11 cellular contexts compared by ENCODE assay signal in the genomic region with DNA sequence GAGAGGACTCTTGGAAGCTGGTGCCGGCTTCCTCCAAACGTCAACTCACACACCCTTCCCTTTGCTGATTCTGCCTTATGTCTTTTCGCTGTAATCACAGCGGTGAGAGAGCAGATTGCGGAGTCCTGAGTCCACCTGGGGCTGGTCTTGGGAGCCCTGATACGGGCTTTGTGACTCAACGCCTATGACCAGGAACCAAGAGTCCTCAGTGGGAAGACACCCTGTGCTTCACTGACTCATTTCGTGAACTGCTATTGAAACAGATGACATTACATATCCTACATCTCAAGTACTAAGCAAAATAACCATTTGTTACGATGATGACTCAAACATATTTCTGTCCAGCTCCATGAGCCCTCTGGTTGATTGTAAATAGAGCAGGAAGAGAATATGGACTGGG.
DNase-seq lines count a peak whose midpoint lies in the region; ATAC-seq and TF ChIP-seq lines count a peak whose summit lies in the region.
"Had no signal": no experiment of that assay in that cellular context is flagged by ENCODE, and none has a peak within 500 bp of the region (broad histone marks: within the 10 kb centered on the region; RNA-seq: fewer than 3 reads in every experiment).

No MANE protein-coding gene starts in this region.

- POLR2A ChIA-PET in PC-3 (lab: Charles Lee; ENCODE audit: unreplicated experiment), result interaction anchor here (0.7 kb wide), 1 partner anchor 21 kb away, joined by 5 read pairs; no protein-coding TSS in a partner anchor

- peaks cover 11% of the 10 kb centered on the region for H3K4me1 ChIP-seq in PC-3 (ENCODE audit: insufficient read depth, low read length)

- H3K36me3 Mint-ChIP-seq in activated naive CD4-positive, alpha-beta T cell treated with anti-CD3 and anti-CD28 coated beads, Interleukin-2, amount 50 U/mL, for 72 hours, result peaks cover 0 to 5% of the 10 kb centered on the region in 2 donors
- no peaks in the 10 kb centered on the region for H3K36me3 Mint-ChIP-seq in stimulated activated effector memory CD8-positive, alpha-beta T cell treated with anti-CD3 and anti-CD28 coated beads, Interleukin-12 subunit alpha, Interleukin-12 subunit beta, amount 100 ng/mL, for 72 hours
- peaks cover 2% of the 10 kb centered on the region for H3K36me3 Mint-ChIP-seq in Calu3 (ENCODE audit: insufficient read depth, unreplicated experiment)

- no peak for DNase-seq in activated naive CD4-positive, alpha-beta T cell treated with anti-CD3 and anti-CD28 coated beads, Interleukin-2, amount 50 U/mL, for 72 hours (ENCODE audit: low spot score in 2 of 2)
- DNase-seq in activated naive CD4-positive, alpha-beta T cell (lab: John Stamatoyannopoulos, UW), result no peak
- DNase-seq in PC-3 (peak; percentile 75), Calu3 (no peak), NK-92 (lab: John Stamatoyannopoulos, UW; ENCODE audit: unreplicated experiment) (no peak), dorsolateral prefrontal cortex (no peak)
- no peak for DNase-seq in stimulated activated effector memory CD8-positive, alpha-beta T cell treated with anti-CD3 and anti-CD28 coated beads, Interleukin-12 subunit alpha, Interleukin-12 subunit beta, amount 100 ng/mL, for 72 hours (ENCODE audit: low spot score in 2 of 2)
- DNase-seq: activated CD4-positive, alpha-beta T cell treated with anti-CD3 and anti-CD28 coated beads for 4 hours; naive thymus-derived CD8-positive, alpha-beta T cell had no signal

- intact Hi-C loops in PC-3 (cut with micrococcal nuclease), result no loop called here
- intact Hi-C loops in Calu3 (cut with micrococcal nuclease; ENCODE audit: unreplicated experiment), result no loop called here
- intact Hi-C loops in dorsolateral prefrontal cortex (cut with DNase I), result no loop called here

- H3K27me3 ChIP-seq in PC-3 (ENCODE audit: low read length) (no peaks in the 10 kb centered on the region), dorsolateral prefrontal cortex (no peaks in the 10 kb centered on the region)

- H3K4me3 ChIP-seq in PC-3 (ENCODE audit: low read length) (no peak overlapping the region), dorsolateral prefrontal cortex (no peak overlapping the region)

- H3K36me3 ChIP-seq in PC-3 (ENCODE audit: low read depth, low read length), result no peaks in the 10 kb centered on the region

- H3F3A ChIP-seq in PC-3 (ENCODE audit: low read length, unreplicated experiment), result no peaks in the 10 kb centered on the region

- H3K4me3 Mint-ChIP-seq in stimulated activated effector memory CD8-positive, alpha-beta T cell treated with anti-CD3 and anti-CD28 coated beads, Interleukin-12 subunit alpha, Interleukin-12 subunit beta, amount 100 ng/mL, for 72 hours, result no peak overlapping the region
- no peak overlapping the region for H3K4me3 Mint-ChIP-seq in Calu3 (ENCODE audit: low read depth, unreplicated experiment)
- H3K4me3 Mint-ChIP-seq: activated naive CD4-positive, alpha-beta T cell treated with anti-CD3 and anti-CD28 coated beads, Interleukin-2, amount 50 U/mL, for 24 hours had no signal

- peak overlapping the region; percentile 54 for H3K4me2 ChIP-seq in PC-3 (ENCODE audit: low read length)

- H3K27ac ChIP-seq in PC-3 (ENCODE audit: low read length) (peak overlapping the region; percentile 70), dorsolateral prefrontal cortex (no peak overlapping the region)

- peak overlapping the region in 1 of 2 donors; percentile 9 for H3K27ac Mint-ChIP-seq in activated naive CD4-positive, alpha-beta T cell treated with anti-CD3 and anti-CD28 coated beads, Interleukin-2, amount 50 U/mL, for 72 hours
- H3K27ac Mint-ChIP-seq in stimulated activated effector memory CD8-positive, alpha-beta T cell treated with anti-CD3 and anti-CD28 coated beads, Interleukin-12 subunit alpha, Interleukin-12 subunit beta, amount 100 ng/mL, for 72 hours, result peak overlapping the region; percentile 60
- no peak overlapping the region for H3K27ac Mint-ChIP-seq in Calu3 (ENCODE audit: unreplicated experiment)
- H3K27ac Mint-ChIP-seq: activated naive CD4-positive, alpha-beta T cell treated with anti-CD3 and anti-CD28 coated beads, Interleukin-2, amount 50 U/mL, for 24 hours; naive thymus-derived CD8-positive, alpha-beta T cell had no signal

- H3K9ac ChIP-seq in PC-3 (ENCODE audit: low read length), result no peak overlapping the region

- CTCF ChIA-PET in PC-3 (lab: Charles Lee) (no interaction called here), Calu3 (lab: Charles Lee) (no interaction called here)

- peaks cover 9% of the 10 kb centered on the region for H3K4me1 Mint-ChIP-seq in stimulated activated effector memory CD8-positive, alpha-beta T cell treated with anti-CD3 and anti-CD28 coated beads, Interleukin-12 subunit alpha, Interleukin-12 subunit beta, amount 100 ng/mL, for 72 hours
- H3K4me1 Mint-ChIP-seq in Calu3 (ENCODE audit: low read depth, unreplicated experiment), result no peaks in the 10 kb centered on the region
- H3K4me1 Mint-ChIP-seq: activated naive CD4-positive, alpha-beta T cell treated with anti-CD3 and anti-CD28 coated beads, Interleukin-2, amount 50 U/mL, for 24 hours; naive thymus-derived CD8-positive, alpha-beta T cell had no signal

- no peak for TF ChIP-seq CTCF in PC-3 (conservative IDR thresholded peaks at IDR 0.05; ENCODE audit: low read depth, low read length)
- no peak for TF ChIP-seq CTCF in Calu3 (IDR thresholded peaks at IDR 0.05; ENCODE audit: unreplicated experiment)
- no peak for TF ChIP-seq CTCF in dorsolateral prefrontal cortex (IDR thresholded peaks at IDR 0.05 in 54 of 56, conservative IDR thresholded peaks at IDR 0.05 in 2 of 56; ENCODE audit: low read depth in 1 of 56, partially characterized antibody in 56 of 56)

- peak overlapping the region; percentile 40 for H2AFZ ChIP-seq in PC-3 (ENCODE audit: low read length)

- H4K20me1 ChIP-seq in PC-3 (ENCODE audit: low read length), result no peaks in the 10 kb centered on the region

- H3K9me3 ChIP-seq in PC-3 (ENCODE audit: low read length), result no peaks in the 10 kb centered on the region

- no peaks in the 10 kb centered on the region for H3K9me2 ChIP-seq in PC-3 (replicated peaks; ENCODE audit: low read length)

- H3K79me2 ChIP-seq in PC-3 (ENCODE audit: low read length), result no peaks in the 10 kb centered on the region

- BruUV-seq in PC-3 (replicated peaks; lab: Mats Ljungman, UMichigan) (no TSS peak), Calu3 (replicated peaks; lab: Mats Ljungman, UMichigan) (no TSS peak)

- H3K9me3 Mint-ChIP-seq in activated naive CD4-positive, alpha-beta T cell treated with anti-CD3 and anti-CD28 coated beads, Interleukin-2, amount 50 U/mL, for 72 hours, result peaks cover 0 to 5% of the 10 kb centered on the region in 2 donors
- no peaks in the 10 kb centered on the region for H3K9me3 Mint-ChIP-seq in stimulated activated effector memory CD8-positive, alpha-beta T cell treated with anti-CD3 and anti-CD28 coated beads, Interleukin-12 subunit alpha, Interleukin-12 subunit beta, amount 100 ng/mL, for 72 hours
- H3K9me3 Mint-ChIP-seq in Calu3 (ENCODE audit: low read depth, unreplicated experiment), result no peaks in the 10 kb centered on the region
- H3K9me3 Mint-ChIP-seq: activated naive CD4-positive, alpha-beta T cell treated with anti-CD3 and anti-CD28 coated beads, Interleukin-2, amount 50 U/mL, for 24 hours; naive thymus-derived CD8-positive, alpha-beta T cell had no signal

- peak; percentile 86 for ATAC-seq in activated naive CD4-positive, alpha-beta T cell treated with anti-CD3 and anti-CD28 coated beads, Interleukin-2, amount 50 U/mL, for 72 hours
- ATAC-seq in PC-3 (peak; percentile 98), esophagus mucosa (peak; percentile 82)
- ATAC-seq in stimulated activated effector memory CD8-positive, alpha-beta T cell treated with anti-CD3 and anti-CD28 coated beads, Interleukin-12 subunit alpha, Interleukin-12 subunit beta, amount 100 ng/mL, for 72 hours, result peak; percentile 97
- ATAC-seq: naive thymus-derived CD8-positive, alpha-beta T cell had no signal

- no peaks in the 10 kb centered on the region for H3K27me3 Mint-ChIP-seq in Calu3 (ENCODE audit: unreplicated experiment)
- H3K27me3 Mint-ChIP-seq: activated naive CD4-positive, alpha-beta T cell treated with anti-CD3 and anti-CD28 coated beads, Interleukin-2, amount 50 U/mL, for 24 hours; naive thymus-derived CD8-positive, alpha-beta T cell had no signal
